8 cellular contexts compared by ENCODE assay signal in the genomic region with DNA sequence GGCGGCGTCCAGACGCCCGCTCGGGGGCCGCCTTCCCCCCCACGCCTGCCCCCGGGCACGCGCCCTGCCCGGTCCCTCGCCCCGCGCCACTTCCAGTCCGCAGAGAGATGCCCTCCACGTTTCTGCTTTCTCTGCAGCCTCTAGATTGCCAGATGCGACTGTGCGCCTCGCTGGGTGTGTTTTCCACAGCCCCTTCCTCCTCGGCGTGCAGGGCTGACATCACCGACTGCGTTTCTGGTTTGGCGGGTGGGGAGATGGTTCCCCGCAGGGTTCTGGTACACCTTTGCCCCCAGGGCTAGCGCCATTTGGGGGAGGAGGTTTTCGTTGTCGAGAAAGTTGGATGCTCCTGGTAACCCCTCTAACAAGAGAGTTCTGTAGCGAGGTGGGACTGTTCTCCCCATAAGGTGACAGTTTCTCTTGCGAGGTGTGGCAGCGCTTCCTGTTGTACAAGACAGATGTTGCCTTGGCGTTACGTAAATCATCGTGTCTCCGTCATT. TPM values are rescaled to one million over a fixed set of nuclear protein-coding genes. Genes with fewer than 3 reads are reported as not detected.
DNase-seq lines count a peak whose midpoint lies in the region; ATAC-seq, FAIRE-seq and TF ChIP-seq lines count a peak whose summit lies in the region.

No MANE protein-coding gene starts in this region.

- TF ChIP-seq EP300 in A549 (IDR thresholded peaks at IDR 0.05): no peak

- H3K4me2 ChIP-seq in A549: peak overlapping the region; percentile 99

- no peaks in the 10 kb centered on the region for H3K27me3 ChIP-seq in cardiac muscle cell
- H3K27me3 ChIP-seq in prostate gland (replicated peaks; ENCODE audit: insufficient read depth): no peaks in the 10 kb centered on the region

- TF ChIP-seq POLR2A in A549 (IDR thresholded peaks at IDR 0.05; ENCODE audit: low read length) (no peak), prostate gland (IDR thresholded peaks at IDR 0.05) (no peak)

- H3K27ac ChIP-seq in A549 (peak overlapping the region; percentile 88 to 96), RWPE1 (peak overlapping the region; percentile 88), cardiac muscle cell (no peak overlapping the region), prostate gland (peak overlapping the region; percentile 81 to 89)

- H3K36me3 ChIP-seq in cardiac muscle cell (peaks cover 25% of the 10 kb centered on the region), prostate gland (peaks cover 9 to 12% of the 10 kb centered on the region in 2 donors)

- ATAC-seq in A549 (peak; percentile 7 to 21; a peak in 5 of 6 replicates), GM18868 (IDR thresholded peaks at IDR 0.05; ENCODE audit: unreplicated experiment) (peak; percentile 15), HG03159 (IDR thresholded peaks at IDR 0.05; ENCODE audit: unreplicated experiment) (peak; percentile 21)

- peak in 1 of 2 experiments; percentile 29 for DNase-seq in A549 (ENCODE audit: low read depth in 1 of 2, low spot score in 1 of 2)
- DNase-seq in RWPE1 (ENCODE audit: low spot score): peak; percentile 44
- DNase-seq in activated naive CD4-positive, alpha-beta T cell (lab: John Stamatoyannopoulos, UW): peak; percentile 31 to 58 (median 41)
- peak; percentile 40 to 47 for DNase-seq in cardiac muscle cell (ENCODE audit: low read depth in 1 of 2, low spot score in 1 of 2)
- no peak for DNase-seq in prostate gland (ENCODE audit: low spot score)
- DNase-seq in middle frontal gyrus (ENCODE audit: extremely low spot score, low spot score): no peak

- TF ChIP-seq RAD21 in A549 (conservative IDR thresholded peaks at IDR 0.05 in 1 of 2, IDR thresholded peaks at IDR 0.05 in 1 of 2): no peak

- no peak for TF ChIP-seq CTCF in A549 (IDR thresholded peaks at IDR 0.05)
- TF ChIP-seq CTCF in RWPE1 (conservative IDR thresholded peaks at IDR 0.05; ENCODE audit: low read depth): no peak
- TF ChIP-seq CTCF in cardiac muscle cell (IDR thresholded peaks at IDR 0.05; ENCODE audit: low read depth, low read length): no peak
- no peak for TF ChIP-seq CTCF in prostate gland (IDR thresholded peaks at IDR 0.05)

- peaks cover 22% of the 10 kb centered on the region for H3K4me1 ChIP-seq in A549
- H3K4me1 ChIP-seq in cardiac muscle cell (ENCODE audit: low read depth): peaks cover 3% of the 10 kb centered on the region
- peaks cover 26% of the 10 kb centered on the region for H3K4me1 ChIP-seq in prostate gland (replicated peaks)

- H3K4me3 ChIP-seq in A549 (peak overlapping the region; percentile 88), cardiac muscle cell (peak overlapping the region; percentile 94), prostate gland (peak overlapping the region; percentile 90 to 93)

- POLR2A ChIA-PET in A549 (lab: Yijun Ruan, JAX) (interaction anchor here (1.3 kb wide), 1 partner anchor 360 kb away, joined by 12 read pairs; no protein-coding TSS in a partner anchor), RWPE1 (lab: Yijun Ruan, JAX; ENCODE audit: low non-redundant PET) (no interaction called here)

- FAIRE-seq in A549 (lab: Jason Lieb, UNC): no peak

- intact Hi-C loops in prostate gland (cut with DNase I): loop anchor here (1.0 to 5.0 kb wide), 4 partner anchors 66 to 414 kb away; partner anchors contain the start of gene NRDE2

- CTCF ChIA-PET in A549 (lab: Yijun Ruan, JAX): interaction anchor here (0.6 to 4.9 kb wide), 10 partner anchors 10 to 300 kb away, joined by 3 to 79 read pairs (median 6); no protein-coding TSS in a partner anchor
- CTCF ChIA-PET in RWPE1 (lab: Yijun Ruan, JAX): interaction anchor here (0.6 to 1.3 kb wide), 4 partner anchors 14 to 92 kb away, joined by 4 to 6 read pairs (median 4); no protein-coding TSS in a partner anchor

- 7% methylated on average over 17 of the region's 35 CpGs for WGBS in A549 (ENCODE audit: missing lambda C conversion rate)
- WGBS in prostate gland: under 1% methylated on average over 27 of the region's 35 CpGs

- no peaks in the 10 kb centered on the region for H3K9me3 ChIP-seq in A549
- no peaks in the 10 kb centered on the region for H3K9me3 ChIP-seq in cardiac muscle cell (ENCODE audit: low read depth)
- no peaks in the 10 kb centered on the region for H3K9me3 ChIP-seq in prostate gland

TF ChIP-seq in A549, 52 proteins besides CTCF, POLR2A, EP300 and RAD21:
- TF ChIP-seq FOSB (CRISPR knock-in tag; IDR thresholded peaks at IDR 0.05): no peak
- TF ChIP-seq POLR2AphosphoS2 (conservative IDR thresholded peaks at IDR 0.05; ENCODE audit: low read length): no peak
- TF ChIP-seq, protein P1, sequence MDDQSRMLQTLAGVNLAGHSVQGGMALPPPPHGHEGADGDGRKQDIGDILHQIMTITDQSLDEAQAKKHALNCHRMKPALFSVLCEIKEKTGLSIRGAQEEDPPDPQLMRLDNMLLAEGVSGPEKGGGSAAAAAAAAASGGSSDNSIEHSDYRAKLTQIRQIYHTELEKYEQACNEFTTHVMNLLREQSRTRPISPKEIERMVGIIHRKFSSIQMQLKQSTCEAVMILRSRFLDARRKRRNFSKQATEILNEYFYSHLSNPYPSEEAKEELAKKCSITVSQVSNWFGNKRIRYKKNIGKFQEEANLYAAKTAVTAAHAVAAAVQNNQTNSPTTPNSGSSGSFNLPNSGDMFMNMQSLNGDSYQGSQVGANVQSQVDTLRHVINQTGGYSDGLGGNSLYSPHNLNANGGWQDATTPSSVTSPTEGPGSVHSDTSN (IDR thresholded peaks at IDR 0.05): no peak
- TF ChIP-seq MAX (IDR thresholded peaks at IDR 0.05): no peak
- TF ChIP-seq ESRRA (IDR thresholded peaks at IDR 0.05; ENCODE audit: borderline replicate concordance, low read length): no peak
- no peak for TF ChIP-seq ZNF302 (CRISPR knock-in tag; IDR thresholded peaks at IDR 0.05)
- no peak for TF ChIP-seq RNF2 (IDR thresholded peaks at IDR 0.05; ENCODE audit: borderline replicate concordance, low read depth)
- no peak for TF ChIP-seq MAFK (IDR thresholded peaks at IDR 0.05; ENCODE audit: partially characterized antibody)
- TF ChIP-seq GATA3 (IDR thresholded peaks at IDR 0.05; ENCODE audit: borderline replicate concordance): no peak
- no peak for TF ChIP-seq TP53 (CRISPR knock-in tag; IDR thresholded peaks at IDR 0.05)
- TF ChIP-seq RARB (CRISPR knock-in tag; IDR thresholded peaks at IDR 0.05): no peak
- TF ChIP-seq NR3C1 (IDR thresholded peaks at IDR 0.05): no peak
- no peak for TF ChIP-seq E2F6 (IDR thresholded peaks at IDR 0.05; ENCODE audit: borderline replicate concordance, low read depth)

RNA-seq across cellular contexts. Expression of gene CALM1, which starts 1.5 kb away (rescaled TPM):
- polyA plus RNA-seq in A549 (2011; rRNA removed) (337 and 451 TPM in 2 replicates), A549 (2017; fragmentation: RNase III; extraction: RNeasy Plus Mini Kit Qiagen cat#74134 plus additional on column Dnase treatment) (374 to 398 TPM (median 385 TPM) in 3 replicates), cardiac muscle cell (174 and 236 TPM in 2 replicates)
- polyA plus RNA-seq in A549 (2012; cell fraction: cytosol; rRNA removed): 389 and 431 TPM in 2 replicates
- polyA plus RNA-seq in A549 (2012; cell fraction: nucleus; rRNA removed): 183 and 312 TPM in 2 replicates
- 150 and 191 TPM in 2 replicates for polyA minus RNA-seq in A549 (2011; rRNA and poly(A)+ RNA removed)
- total RNA-seq in cardiac muscle cell (65.6 and 74.6 TPM in 2 replicates), prostate gland (100 to 1,000 TPM; 237 to 287 TPM)

Comparison
In these comparisons a context has a peak if more than half of its experiments do, and no peak if none do; other contexts are left out.
1. DNase-seq: peak in RWPE1 (single experiment), activated naive CD4-positive, alpha-beta T cell (4 of 4) and cardiac muscle cell (2 of 2); none in prostate gland (single experiment) and middle frontal gyrus (single experiment).
2. Peak in every context shown above with its lines, with median percentiles within 50 percentile points of each other: ATAC-seq and H3K4me3 ChIP-seq.